21 cellular contexts compared by ENCODE assay signal in genomic region chr7:6553460-6554044, GRCh38. TPM values are rescaled to one million over a fixed set of nuclear protein-coding genes. Genes with fewer than 3 reads are reported as not detected.
DNase-seq lines count a peak whose midpoint lies in the region; ATAC-seq, FAIRE-seq and TF ChIP-seq lines count a peak whose summit lies in the region.
"Had no signal": no experiment of that assay in that cellular context is flagged by ENCODE, and none has a peak within 500 bp of the region (broad histone marks: within the 10 kb centered on the region; RNA-seq: fewer than 3 reads in every experiment).

No MANE protein-coding gene starts in this region.

- no peaks in the 10 kb centered on the region for H3K79me2 ChIP-seq in keratinocyte (ENCODE audit: control insufficient read depth, insufficient read depth, low read length)

- no peaks in the 10 kb centered on the region for H3K9me3 Mint-ChIP-seq in naive thymus-derived CD8-positive, alpha-beta T cell
- no peaks in the 10 kb centered on the region for H3K9me3 Mint-ChIP-seq in progenitor cell of endocrine pancreas (ENCODE audit: low read depth)
- H3K9me3 Mint-ChIP-seq in effector memory CD8-positive, alpha-beta T cell: no peaks in the 10 kb centered on the region

- no peak overlapping the region for H3K4me3 ChIP-seq in AG04450 (ENCODE audit: low read depth, low read length)
- H3K4me3 ChIP-seq in keratinocyte (ENCODE audit: control insufficient read depth in 2 of 3, extremely low read depth in 1 of 3, insufficient read depth in 2 of 3, low read depth in 1 of 3, low read length in 3 of 3): no peak overlapping the region
- H3K4me3 ChIP-seq in aorta (ENCODE audit: low read length in 2 of 2): no peak overlapping the region
- H3K4me3 ChIP-seq: tibial artery had no signal

- no peak overlapping the region for H3K27ac ChIP-seq in AG04450 (ENCODE audit: low read depth, low read length)
- H3K27ac ChIP-seq in keratinocyte (ENCODE audit: control insufficient read depth, insufficient read depth, low read length): no peak overlapping the region
- no peak overlapping the region for H3K27ac ChIP-seq in aorta (ENCODE audit: low read depth in 1 of 2, low read length in 2 of 2)
- H3K27ac ChIP-seq: foreskin keratinocyte, tibial artery had no signal

- CTCF ChIA-PET in AG04450 (lab: Charles Lee): no interaction called here

- H3K36me3 ChIP-seq in keratinocyte (ENCODE audit: control insufficient read depth in 2 of 2, extremely low read depth in 1 of 2, insufficient read depth in 2 of 2, low read length in 2 of 2) (no peaks in the 10 kb centered on the region), aorta (ENCODE audit: control insufficient read depth in 1 of 2, insufficient read depth in 2 of 2, low read length in 1 of 2) (no peaks in the 10 kb centered on the region)
- H3K36me3 ChIP-seq: tibial artery had no signal

- H3K4me2 ChIP-seq in keratinocyte (ENCODE audit: control insufficient read depth, extremely low read depth, insufficient read depth, low read depth, low read length): no peak overlapping the region

- H3K4me3 Mint-ChIP-seq in naive thymus-derived CD8-positive, alpha-beta T cell: no peak overlapping the region
- H3K4me3 Mint-ChIP-seq in progenitor cell of endocrine pancreas (ENCODE audit: low read depth): no peak overlapping the region
- H3K4me3 Mint-ChIP-seq in effector memory CD8-positive, alpha-beta T cell: no peak overlapping the region

- no peak overlapping the region for H2AFZ ChIP-seq in keratinocyte (ENCODE audit: control insufficient read depth, low read length)

- TF ChIP-seq CTCF in AG04450 (IDR thresholded peaks at IDR 0.05; ENCODE audit: low read depth, low read length) (0 out of 2 replicates have a peak, but pooled peaks have one; percentile 3), GM12872 (IDR thresholded peaks at IDR 0.05; ENCODE audit: insufficient read depth, low read depth, low read length) (peak; percentile 33; the same call in 1 of the 3 replicates), keratinocyte (optimal IDR thresholded peaks at IDR 0.05 in 1 of 3, IDR thresholded peaks at IDR 0.05 in 1 of 3, conservative IDR thresholded peaks at IDR 0.05 in 1 of 3; ENCODE audit: extremely low read depth in 1 of 3, insufficient read depth in 2 of 3, low read length in 3 of 3) (peak in 2 of 3 experiments; percentile 10 to 18), progenitor cell of endocrine pancreas (IDR thresholded peaks at IDR 0.05; ENCODE audit: unreplicated experiment) (no peak)

- intact Hi-C loops in aorta (cut with DNase I): no loop called here

- H3K9me3 ChIP-seq in AG04450 (ENCODE audit: control insufficient read depth, insufficient read depth, low read length) (no peaks in the 10 kb centered on the region; the same call in 1 of the 2 replicates), keratinocyte (ENCODE audit: control insufficient read depth, low read depth, low read length) (no peaks in the 10 kb centered on the region), aorta (ENCODE audit: control insufficient read depth, low read length) (no peaks in the 10 kb centered on the region)
- H3K9me3 ChIP-seq: tibial artery had no signal

- FAIRE-seq in keratinocyte (lab: Jason Lieb, UNC): no peak
- FAIRE-seq: endometrium, GM12891 had no signal

- H3K36me3 Mint-ChIP-seq in naive thymus-derived CD8-positive, alpha-beta T cell: no peaks in the 10 kb centered on the region
- H3K36me3 Mint-ChIP-seq in progenitor cell of endocrine pancreas (ENCODE audit: insufficient read depth): no peaks in the 10 kb centered on the region
- H3K36me3 Mint-ChIP-seq in effector memory CD8-positive, alpha-beta T cell (ENCODE audit: insufficient read depth): no peaks in the 10 kb centered on the region

- H3K9me1 ChIP-seq in keratinocyte (ENCODE audit: control insufficient read depth, extremely low read depth, insufficient read depth, low read length): no peaks in the 10 kb centered on the region

- no peaks in the 10 kb centered on the region for H3K4me1 ChIP-seq in keratinocyte (ENCODE audit: control insufficient read depth, extremely low read depth, insufficient read depth, low read length)
- H3K4me1 ChIP-seq in aorta (ENCODE audit: control insufficient read depth in 1 of 2, insufficient read depth in 2 of 2, low read length in 2 of 2): no peaks in the 10 kb centered on the region
- H3K4me1 ChIP-seq: foreskin keratinocyte, tibial artery had no signal

- H3K27me3 ChIP-seq in AG04450 (ENCODE audit: control insufficient read depth, insufficient read depth, low read length) (peaks cover 3% of the 10 kb centered on the region), keratinocyte (ENCODE audit: control insufficient read depth, extremely low read depth, insufficient read depth, low read length) (no peaks in the 10 kb centered on the region), aorta (ENCODE audit: control insufficient read depth in 1 of 2, insufficient read depth in 2 of 2, low read length in 1 of 2) (no peaks in the 10 kb centered on the region)
- H3K27me3 ChIP-seq: foreskin keratinocyte, tibial artery had no signal

- ATAC-seq in SK-N-SH treated with all-trans-retinoic acid at 6 μM for 48 hours: peak; percentile 64
- ATAC-seq in naive thymus-derived CD8-positive, alpha-beta T cell: no peak
- ATAC-seq in aorta (ENCODE audit: low FRiP score): no peak
- no peak for ATAC-seq in effector memory CD8-positive, alpha-beta T cell (replicated peaks)
- ATAC-seq: foreskin keratinocyte, left cardiac atrium had no signal

- dilution Hi-C loops in keratinocyte (cut with MboI; ENCODE audit: extremely low pct_ligation_motif_present, low sequenced_read_pairs): no loop called here

- peak overlapping the region in 5 of 10 donors; percentile 57 to 83 (median 73) for H3K27ac Mint-ChIP-seq in naive thymus-derived CD8-positive, alpha-beta T cell
- H3K27ac Mint-ChIP-seq in progenitor cell of endocrine pancreas: no peak overlapping the region
- no peak overlapping the region for H3K27ac Mint-ChIP-seq in effector memory CD8-positive, alpha-beta T cell

- H3K4me1 Mint-ChIP-seq in naive thymus-derived CD8-positive, alpha-beta T cell: peaks cover 4 to 11% (median 9%) of the 10 kb centered on the region in 4 donors
- no peaks in the 10 kb centered on the region for H3K4me1 Mint-ChIP-seq in progenitor cell of endocrine pancreas (ENCODE audit: low read depth)
- H3K4me1 Mint-ChIP-seq in effector memory CD8-positive, alpha-beta T cell (ENCODE audit: low read depth in 2 of 2): peaks cover 0 to 2% of the 10 kb centered on the region in 2 donors

- WGBS in aorta, 2 donors: 77 to 79% methylated on average over 7 of the region's 7 CpGs

- no peak overlapping the region for H3K9ac ChIP-seq in keratinocyte (ENCODE audit: control insufficient read depth, extremely low read depth, insufficient read depth, low read length)

- DNase-seq in AG04450 (ENCODE audit: low read depth, low spot score): no peak
- DNase-seq in keratinocyte (ENCODE audit: low read depth, low spot score): no peak
- DNase-seq in naive thymus-derived CD8-positive, alpha-beta T cell: no peak
- DNase-seq in aorta: no peak
- DNase-seq in progenitor cell of endocrine pancreas (ENCODE audit: low spot score, unreplicated experiment): no peak
- DNase-seq in effector memory CD8-positive, alpha-beta T cell: no peak
- DNase-seq: activated CD4-positive, alpha-beta T cell treated with anti-CD3 and anti-CD28 coated beads for 1 hour; activated CD8-positive, alpha-beta memory T cell treated with anti-CD3 and anti-CD28 coated beads, Interleukin-2, amount 50 U/mL, for 48 hours; anterior cingulate cortex; COR-L47; foreskin keratinocyte; Kasumi-1; left cardiac atrium; midbrain; NCI-H1105 treated with DMSO at 0.1 percent for 48 hours; stimulated activated CD4-positive, alpha-beta T cell treated with anti-CD3 and anti-CD28 coated beads, Interleukin-12 subunit alpha, Interleukin-12 subunit beta, amount 100 ng/mL, for 4 hours; tibial artery had no signal

- POLR2A ChIA-PET in AG04450 (lab: Yijun Ruan, JAX): no interaction called here
- POLR2A ChIA-PET in naive thymus-derived CD8-positive, alpha-beta T cell (lab: Charles Lee): interaction anchor here (0.6 to 2.4 kb wide), 6 partner anchors 21 to 116 kb away, joined by 3 to 15 read pairs (median 4); no protein-coding TSS in a partner anchor

- no peaks in the 10 kb centered on the region for H3K27me3 Mint-ChIP-seq in naive thymus-derived CD8-positive, alpha-beta T cell
- no peaks in the 10 kb centered on the region for H3K27me3 Mint-ChIP-seq in progenitor cell of endocrine pancreas
- H3K27me3 Mint-ChIP-seq in effector memory CD8-positive, alpha-beta T cell: no peaks in the 10 kb centered on the region

- no peaks in the 10 kb centered on the region for H4K20me1 ChIP-seq in keratinocyte (ENCODE audit: control insufficient read depth, extremely low read depth, insufficient read depth, low read length)

RNA-seq across cellular contexts. Expression of gene GRID2IP, which starts 2.3 kb away (rescaled TPM):
- polyA plus RNA-seq in AG04450 (2011; rRNA removed) (0.02 TPM in 1 of 2 replicates, not detected in the other), keratinocyte (0.01 to 0.04 TPM (median 0.03 TPM) in 3 replicates), aorta (under 1 TPM in 1 of 2 donors, not detected in 1; 0.25 TPM)
- polyA minus RNA-seq in AG04450 (2011; rRNA and poly(A)+ RNA removed): 0.05 TPM in 1 of 2 replicates, not detected in the other
- polyA plus RNA-seq in keratinocyte (2011; ENCODE audit: low read depth): not detected
- not detected in 2 replicates for polyA plus RNA-seq in keratinocyte (2011; cell fraction: cytosol; rRNA removed)
- polyA plus RNA-seq in keratinocyte (2011; cell fraction: nucleus; rRNA removed): 0.05 TPM in 1 of 2 replicates, not detected in the other
- polyA plus RNA-seq in keratinocyte (2012; ENCODE audit: low replicate concordance): not detected in 2 replicates
- 0.16 TPM in 1 of 3 replicates, not detected in the others for polyA minus RNA-seq in keratinocyte
- not detected for polyA minus RNA-seq in keratinocyte (2011; cell fraction: cytosol; rRNA and poly(A)+ RNA removed)
- not detected in 2 replicates for polyA minus RNA-seq in keratinocyte (2011; cell fraction: nucleus; rRNA and poly(A)+ RNA removed)
- 1 to 10 TPM; 2.6 TPM for total RNA-seq in naive thymus-derived CD8-positive, alpha-beta T cell
- under 1 TPM in 2 of 3 donors, not detected in 1; 0.05 to 0.09 TPM for polyA plus RNA-seq in naive thymus-derived CD8-positive, alpha-beta T cell
- total RNA-seq in aorta (under 1 TPM; 0.16 to 0.39 TPM), progenitor cell of endocrine pancreas (2.0 and 2.5 TPM in 2 replicates)

RNA-seq across cellular contexts. Expression of gene ZDHHC4, which starts 23.7 kb away (rescaled TPM):
- polyA plus RNA-seq in AG04450 (2011; rRNA removed): 99.4 and 103 TPM in 2 replicates
- polyA minus RNA-seq in AG04450 (2011; rRNA and poly(A)+ RNA removed): 87.3 and 88.3 TPM in 2 replicates
- polyA plus RNA-seq in keratinocyte: 50.7 to 66.1 TPM (median 60.6 TPM) in 3 replicates
- 6.8 TPM for polyA plus RNA-seq in keratinocyte (2011; ENCODE audit: low read depth)
- 64.5 and 69.8 TPM in 2 replicates for polyA plus RNA-seq in keratinocyte (2011; cell fraction: cytosol; rRNA removed)
- 42.1 and 42.5 TPM in 2 replicates for polyA plus RNA-seq in keratinocyte (2011; cell fraction: nucleus; rRNA removed)
- polyA plus RNA-seq in keratinocyte (2012; ENCODE audit: low replicate concordance): 26.7 and 31.7 TPM in 2 replicates
- 66.5 to 118 TPM (median 95.0 TPM) in 3 replicates for polyA minus RNA-seq in keratinocyte
- 44.7 TPM for polyA minus RNA-seq in keratinocyte (2011; cell fraction: cytosol; rRNA and poly(A)+ RNA removed)
- polyA minus RNA-seq in keratinocyte (2011; cell fraction: nucleus; rRNA and poly(A)+ RNA removed): 10.3 and 20.0 TPM in 2 replicates
- total RNA-seq in naive thymus-derived CD8-positive, alpha-beta T cell: 10 to 100 TPM; 39.7 to 48.3 TPM
- polyA plus RNA-seq in naive thymus-derived CD8-positive, alpha-beta T cell: 10 to 100 TPM; 77.2 to 81.0 (median 78.9) TPM
- total RNA-seq in aorta: 10 to 100 TPM; 33.8 to 36.2 TPM
- polyA plus RNA-seq in aorta: 10 to 100 TPM; 48.7 to 49.8 TPM
- 83.4 and 86.5 TPM in 2 replicates for total RNA-seq in progenitor cell of endocrine pancreas

RNA-seq across cellular contexts. Expression of gene INTS15, which starts 36.3 kb away (rescaled TPM):
- polyA plus RNA-seq in AG04450 (2011; rRNA removed): 17.1 and 17.6 TPM in 2 replicates
- 12.9 and 17.7 TPM in 2 replicates for polyA minus RNA-seq in AG04450 (2011; rRNA and poly(A)+ RNA removed)
- polyA plus RNA-seq in keratinocyte: 11.9 to 22.5 TPM (median 12.1 TPM) in 3 replicates
- polyA plus RNA-seq in keratinocyte (2011; ENCODE audit: low read depth): 4.7 TPM
- 17.0 and 19.7 TPM in 2 replicates for polyA plus RNA-seq in keratinocyte (2011; cell fraction: cytosol; rRNA removed)
- 26.7 and 33.4 TPM in 2 replicates for polyA plus RNA-seq in keratinocyte (2011; cell fraction: nucleus; rRNA removed)
- polyA plus RNA-seq in keratinocyte (2012; ENCODE audit: low replicate concordance): 14.9 and 17.1 TPM in 2 replicates
- 9.0 to 18.6 TPM (median 12.4 TPM) in 3 replicates for polyA minus RNA-seq in keratinocyte
- polyA minus RNA-seq in keratinocyte (2011; cell fraction: cytosol; rRNA and poly(A)+ RNA removed): 16.5 TPM
- polyA minus RNA-seq in keratinocyte (2011; cell fraction: nucleus; rRNA and poly(A)+ RNA removed): 9.1 and 10.8 TPM in 2 replicates
- 10 to 100 TPM; 57.4 to 61.8 TPM for total RNA-seq in naive thymus-derived CD8-positive, alpha-beta T cell
- polyA plus RNA-seq in naive thymus-derived CD8-positive, alpha-beta T cell: 10 to 100 TPM; 29.4 to 43.3 (median 30.2) TPM
- 10 to 100 TPM; 22.1 to 27.0 TPM for total RNA-seq in aorta
- 10 to 100 TPM; 12.8 to 28.8 TPM for polyA plus RNA-seq in aorta
- 48.6 and 57.1 TPM in 2 replicates for total RNA-seq in progenitor cell of endocrine pancreas
